8 cellular contexts compared by ENCODE assay signal in the genomic region with DNA sequence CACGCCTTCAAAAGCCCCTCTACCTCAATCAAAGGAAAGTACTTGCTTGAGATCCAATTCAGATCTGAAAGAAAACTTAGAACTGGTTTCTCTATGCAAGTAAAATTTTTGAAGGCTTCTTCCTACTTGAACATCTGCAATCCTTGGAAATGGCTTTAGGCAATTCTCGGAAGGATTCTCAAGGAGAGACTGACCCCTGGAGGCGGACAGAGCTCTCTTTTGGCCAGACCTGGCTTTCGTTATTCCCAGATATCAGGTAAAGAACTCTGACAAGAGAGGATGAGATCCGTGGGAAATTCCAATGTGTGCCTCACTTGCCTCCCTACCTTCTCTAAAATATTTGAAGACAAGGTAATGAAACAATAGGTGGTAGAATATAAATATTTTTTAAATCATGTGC.
A peak's percentile ranks its signal among the peaks of the same experiment; 100 is the strongest.
DNase-seq lines count a peak whose midpoint lies in the region; TF ChIP-seq lines count a peak whose summit lies in the region.

No MANE protein-coding gene starts in this region.

- no peak overlapping the region for H3K27ac Mint-ChIP-seq in mesothelial cell of epicardium

- no peak overlapping the region for H3K9ac ChIP-seq in mammary epithelial cell (ENCODE audit: insufficient read depth, low read length)

- H3K9me3 Mint-ChIP-seq in mesothelial cell of epicardium: peaks cover 6% of the 10 kb centered on the region

- peak; percentile 2 for DNase-seq in COLO668 (lab: John Stamatoyannopoulos, UW; ENCODE audit: unreplicated experiment)
- DNase-seq in mammary epithelial cell: peak; percentile 6
- peak in 1 of 2 experiments; percentile 43 for DNase-seq in mesothelial cell of epicardium (ENCODE audit: low spot score in 2 of 2, unreplicated experiment in 2 of 2)
- no peak for DNase-seq in NCI-H2227 treated with DMSO at 0.1 percent for 48 hours (lab: John Stamatoyannopoulos, UW)
- DNase-seq in NCI-H510A treated with DMSO at 0.1 percent for 48 hours (lab: John Stamatoyannopoulos, UW): no peak
- no peak for DNase-seq in activated naive CD4-positive, alpha-beta T cell treated with Interleukin-2 at 50 U/mL for 16 hours
- DNase-seq in effector CD4-positive, alpha-beta T cell: no peak

- H3K27me3 ChIP-seq in mammary epithelial cell (ENCODE audit: insufficient read depth, low read length): no peaks in the 10 kb centered on the region

- intact Hi-C loops in mammary epithelial cell (cut with micrococcal nuclease): loop anchor here (1.0 to 2.0 kb wide), 3 partner anchors 155 to 338 kb away; no protein-coding TSS in a partner anchor

- H3K4me1 Mint-ChIP-seq in mesothelial cell of epicardium: peaks cover 10% of the 10 kb centered on the region

- TF ChIP-seq EP300 in Ishikawa (IDR thresholded peaks at IDR 0.05; ENCODE audit: borderline replicate concordance): no peak

- H3K36me3 Mint-ChIP-seq in mesothelial cell of epicardium: peaks cover 4% of the 10 kb centered on the region

- no peaks in the 10 kb centered on the region for H3K27me3 Mint-ChIP-seq in mesothelial cell of epicardium (ENCODE audit: low read depth)

- no peak overlapping the region for H3K27ac ChIP-seq in mammary epithelial cell (ENCODE audit: insufficient read depth, low read depth, low read length)

- in situ Hi-C loops in mammary epithelial cell (cut with MboI; ENCODE audit: low sequenced_read_pairs in 2 of 2): no loop called here

- no peak overlapping the region for H3K4me3 Mint-ChIP-seq in mesothelial cell of epicardium

- no peak overlapping the region for H3K4me2 ChIP-seq in mammary epithelial cell (ENCODE audit: insufficient read depth, low read depth, low read length)

- BruUV-seq in mammary epithelial cell (replicated peaks; lab: Mats Ljungman, UMichigan): no TSS peak

- H3K36me3 ChIP-seq in mammary epithelial cell (ENCODE audit: insufficient read depth, low read length): no peaks in the 10 kb centered on the region

- dilution Hi-C loops in mammary epithelial cell (cut with HindIII; ENCODE audit: low sequenced_read_pairs): no loop called here

- H3K4me1 ChIP-seq in mammary epithelial cell (ENCODE audit: insufficient read depth, low read length): no peaks in the 10 kb centered on the region

- H3K9me3 ChIP-seq in mammary epithelial cell (replicated peaks; ENCODE audit: insufficient read depth, low read length): no peaks in the 10 kb centered on the region

- no peak overlapping the region for H3K4me3 ChIP-seq in mammary epithelial cell (replicated peaks in 1 of 3; ENCODE audit: insufficient read depth in 1 of 3, low read depth in 2 of 3, low read length in 3 of 3)

- no peaks in the 10 kb centered on the region for H4K20me1 ChIP-seq in mammary epithelial cell (ENCODE audit: insufficient read depth, low read length)

- TF ChIP-seq RAD21 in Ishikawa (IDR thresholded peaks at IDR 0.05; ENCODE audit: low read depth): peak; percentile 57

- peak; percentile 53 to 63 for TF ChIP-seq CTCF in mammary epithelial cell (conservative IDR thresholded peaks at IDR 0.05 in 1 of 2, IDR thresholded peaks at IDR 0.05 in 1 of 2; ENCODE audit: extremely low read depth in 1 of 2, insufficient read depth in 1 of 2, low read depth in 1 of 2, low read length in 2 of 2)
- peak; percentile 17 for TF ChIP-seq CTCF in mesothelial cell of epicardium (IDR thresholded peaks at IDR 0.05; ENCODE audit: unreplicated experiment)

- H2AFZ ChIP-seq in mammary epithelial cell (ENCODE audit: low read depth, low read length): no peak overlapping the region

- WGBS in mammary epithelial cell (ENCODE audit: low coverage, missing lambda C conversion rate): 16% methylated on average over 5 of the region's 5 CpGs

- no peaks in the 10 kb centered on the region for H3K79me2 ChIP-seq in mammary epithelial cell (ENCODE audit: insufficient read depth, low read length)

- CTCF ChIA-PET in mammary epithelial cell (lab: Charles Lee; ENCODE audit: low non-redundant PET): no interaction called here

TF ChIP-seq in Ishikawa, 13 proteins besides CTCF, POLR2A, EP300 and RAD21:
- no peak for TF ChIP-seq TAF1 (IDR thresholded peaks at IDR 0.05; ENCODE audit: low read depth)
- TF ChIP-seq FOXM1 (IDR thresholded peaks at IDR 0.05; ENCODE audit: borderline replicate concordance, low read depth): no peak
- TF ChIP-seq, protein P1, sequence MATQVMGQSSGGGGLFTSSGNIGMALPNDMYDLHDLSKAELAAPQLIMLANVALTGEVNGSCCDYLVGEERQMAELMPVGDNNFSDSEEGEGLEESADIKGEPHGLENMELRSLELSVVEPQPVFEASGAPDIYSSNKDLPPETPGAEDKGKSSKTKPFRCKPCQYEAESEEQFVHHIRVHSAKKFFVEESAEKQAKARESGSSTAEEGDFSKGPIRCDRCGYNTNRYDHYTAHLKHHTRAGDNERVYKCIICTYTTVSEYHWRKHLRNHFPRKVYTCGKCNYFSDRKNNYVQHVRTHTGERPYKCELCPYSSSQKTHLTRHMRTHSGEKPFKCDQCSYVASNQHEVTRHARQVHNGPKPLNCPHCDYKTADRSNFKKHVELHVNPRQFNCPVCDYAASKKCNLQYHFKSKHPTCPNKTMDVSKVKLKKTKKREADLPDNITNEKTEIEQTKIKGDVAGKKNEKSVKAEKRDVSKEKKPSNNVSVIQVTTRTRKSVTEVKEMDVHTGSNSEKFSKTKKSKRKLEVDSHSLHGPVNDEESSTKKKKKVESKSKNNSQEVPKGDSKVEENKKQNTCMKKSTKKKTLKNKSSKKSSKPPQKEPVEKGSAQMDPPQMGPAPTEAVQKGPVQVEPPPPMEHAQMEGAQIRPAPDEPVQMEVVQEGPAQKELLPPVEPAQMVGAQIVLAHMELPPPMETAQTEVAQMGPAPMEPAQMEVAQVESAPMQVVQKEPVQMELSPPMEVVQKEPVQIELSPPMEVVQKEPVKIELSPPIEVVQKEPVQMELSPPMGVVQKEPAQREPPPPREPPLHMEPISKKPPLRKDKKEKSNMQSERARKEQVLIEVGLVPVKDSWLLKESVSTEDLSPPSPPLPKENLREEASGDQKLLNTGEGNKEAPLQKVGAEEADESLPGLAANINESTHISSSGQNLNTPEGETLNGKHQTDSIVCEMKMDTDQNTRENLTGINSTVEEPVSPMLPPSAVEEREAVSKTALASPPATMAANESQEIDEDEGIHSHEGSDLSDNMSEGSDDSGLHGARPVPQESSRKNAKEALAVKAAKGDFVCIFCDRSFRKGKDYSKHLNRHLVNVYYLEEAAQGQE (IDR thresholded peaks at IDR 0.05; ENCODE audit: low read depth): no peak
- TF ChIP-seq EGR1 (IDR thresholded peaks at IDR 0.05): no peak
- no peak for TF ChIP-seq ZBTB7A (IDR thresholded peaks at IDR 0.05; ENCODE audit: low read depth)
- TF ChIP-seq, protein P2, sequence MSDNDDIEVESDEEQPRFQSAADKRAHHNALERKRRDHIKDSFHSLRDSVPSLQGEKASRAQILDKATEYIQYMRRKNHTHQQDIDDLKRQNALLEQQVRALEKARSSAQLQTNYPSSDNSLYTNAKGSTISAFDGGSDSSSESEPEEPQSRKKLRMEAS (IDR thresholded peaks at IDR 0.05): no peak
- TF ChIP-seq, protein P3, sequence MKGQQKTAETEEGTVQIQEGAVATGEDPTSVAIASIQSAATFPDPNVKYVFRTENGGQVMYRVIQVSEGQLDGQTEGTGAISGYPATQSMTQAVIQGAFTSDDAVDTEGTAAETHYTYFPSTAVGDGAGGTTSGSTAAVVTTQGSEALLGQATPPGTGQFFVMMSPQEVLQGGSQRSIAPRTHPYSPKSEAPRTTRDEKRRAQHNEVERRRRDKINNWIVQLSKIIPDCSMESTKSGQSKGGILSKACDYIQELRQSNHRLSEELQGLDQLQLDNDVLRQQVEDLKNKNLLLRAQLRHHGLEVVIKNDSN (IDR thresholded peaks at IDR 0.05): no peak

Comparison
In these comparisons a context has a peak if more than half of its experiments do, and no peak if none do; other contexts are left out.
1. DNase-seq: peak in COLO668 (single experiment) and mammary epithelial cell (single experiment); none in NCI-H2227 treated with DMSO at 0.1 percent for 48 hours (single experiment), NCI-H510A treated with DMSO at 0.1 percent for 48 hours (single experiment), activated naive CD4-positive, alpha-beta T cell treated with Interleukin-2 at 50 U/mL for 16 hours (single experiment) and effector CD4-positive, alpha-beta T cell (single experiment).